Comparison of ENCODE assay signal across 2 cellular contexts in the genomic region with DNA sequence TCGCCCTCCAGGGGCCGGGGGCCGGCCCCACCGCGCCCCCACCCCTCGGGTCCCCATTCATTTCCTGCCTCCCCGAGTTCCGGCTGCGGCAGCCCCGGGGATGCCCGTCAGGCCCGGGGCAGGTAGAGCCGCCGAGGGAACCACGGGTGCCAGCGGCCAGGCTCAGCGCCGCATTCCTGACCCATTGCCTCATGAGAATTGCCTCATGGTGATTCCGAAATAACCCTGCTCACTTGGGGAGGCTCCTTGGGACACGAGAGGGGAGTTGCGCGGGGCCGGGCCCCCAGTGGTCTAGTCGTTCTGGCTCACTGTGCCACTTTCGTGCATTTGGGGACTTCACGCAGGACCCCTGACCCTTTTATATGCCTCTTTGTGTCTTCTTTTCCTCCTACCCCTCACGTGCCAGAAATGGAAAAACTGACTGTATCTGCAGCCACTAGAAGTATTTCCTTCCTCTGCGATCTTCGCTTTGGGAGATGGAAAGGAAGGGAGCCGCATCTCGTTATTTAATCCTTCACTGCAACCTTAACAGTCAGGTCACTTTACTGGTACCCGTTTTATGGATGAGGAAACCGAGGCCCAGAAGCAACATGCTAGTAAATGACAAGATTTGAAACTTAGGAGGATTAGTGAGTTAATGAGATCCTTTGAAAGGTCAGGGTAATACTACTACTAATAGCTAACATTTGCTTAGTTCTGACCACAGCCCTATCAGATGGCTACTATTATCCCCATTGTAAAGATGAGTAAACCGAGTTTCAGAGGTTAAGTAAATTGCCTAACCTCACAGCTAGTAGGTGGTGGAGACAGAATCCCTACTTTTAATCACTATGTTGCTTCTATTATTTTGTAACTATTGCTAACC.
TF ChIP-seq lines count a peak whose summit lies in the region.

No MANE protein-coding gene starts in this region.

TF ChIP-seq in GM12891, 5 proteins besides CTCF, POLR2A, EP300 and RAD21:
- TF ChIP-seq POU2F2 (IDR thresholded peaks at IDR 0.05; ENCODE audit: low read depth, low read length) (no peak), TAF1 (IDR thresholded peaks at IDR 0.05; ENCODE audit: low read depth, low read length) (no peak), POLR2AphosphoS5 (IDR thresholded peaks at IDR 0.05; ENCODE audit: low read depth, low read length) (no peak), SPI1 (IDR thresholded peaks at IDR 0.05; ENCODE audit: low read depth, low read length) (no peak), PAX5 (IDR thresholded peaks at IDR 0.05; ENCODE audit: insufficient read depth, low read length, severe bottlenecking) (no peak)

TF ChIP-seq in H1, 55 proteins besides CTCF, POLR2A, EP300 and RAD21 (continues in another document):
- TF ChIP-seq SIRT6 (IDR thresholded peaks at IDR 0.05; ENCODE audit: low read length) (no peak), NANOG (IDR thresholded peaks at IDR 0.05; ENCODE audit: insufficient read depth, low read depth, low read length, poor library complexity, severe bottlenecking) (no peak), JUN (IDR thresholded peaks at IDR 0.05; ENCODE audit: low read depth, low read length) (peak; percentile 77; the same call in 1 of the 2 replicates), BRCA1 (IDR thresholded peaks at IDR 0.05; ENCODE audit: low read depth, low read length) (no peak), BACH1 (IDR thresholded peaks at IDR 0.05; ENCODE audit: low read length) (no peak), HDAC6 (IDR thresholded peaks at IDR 0.05; ENCODE audit: low read depth, low read length) (no peak), CREB1 (IDR thresholded peaks at IDR 0.05) (no peak), KDM4A (IDR thresholded peaks at IDR 0.05; ENCODE audit: low read depth, low read length, severe bottlenecking) (no peak), RNF2 (IDR thresholded peaks at IDR 0.05; ENCODE audit: borderline replicate concordance, low read depth, low read length, missing control alignments, poor library complexity, severe bottlenecking) (no peak), RBBP5 (IDR thresholded peaks at IDR 0.05; ENCODE audit: borderline replicate concordance, low read depth, low read length) (0 out of 2 replicates have a peak, but pooled peaks have one; percentile 16), HDAC2 (IDR thresholded peaks at IDR 0.05; ENCODE audit: borderline replicate concordance in 1 of 2, low read depth in 2 of 2, low read length in 2 of 2) (peak in 1 of 2 experiments; percentile 54; a peak in 1 of 4 replicates), PHF8 (conservative IDR thresholded peaks at IDR 0.05; ENCODE audit: low read depth, low read length) (peak; percentile 38; the same call in 1 of the 2 replicates), RXRA (IDR thresholded peaks at IDR 0.05; ENCODE audit: insufficient read depth, low read depth, low read length) (no peak), GABPA (IDR thresholded peaks at IDR 0.05; ENCODE audit: borderline replicate concordance, insufficient read depth, low read length) (no peak), TBP (IDR thresholded peaks at IDR 0.05; ENCODE audit: low read depth, low read length) (no peak), SP4 (IDR thresholded peaks at IDR 0.05; ENCODE audit: low read length) (no peak), SAP30 (IDR thresholded peaks at IDR 0.05; ENCODE audit: insufficient read depth, insufficient replicate concordance, low read length) (no peak), E2F6 (IDR thresholded peaks at IDR 0.05) (no peak), USF2 (IDR thresholded peaks at IDR 0.05; ENCODE audit: low read length) (no peak), TCF12 (IDR thresholded peaks at IDR 0.05; ENCODE audit: low read depth, low read length) (no peak), EGR1 (IDR thresholded peaks at IDR 0.05; ENCODE audit: borderline replicate concordance, low read depth, low read length) (no peak), CHD1 (IDR thresholded peaks at IDR 0.05; ENCODE audit: low read depth, low read length) (no peak), SUZ12 (IDR thresholded peaks at IDR 0.05; ENCODE audit: low read length) (no peak), ASH2L (IDR thresholded peaks at IDR 0.05; ENCODE audit: low read length) (peak; percentile 28), GTF2F1 (IDR thresholded peaks at IDR 0.05; ENCODE audit: borderline replicate concordance, low read depth, low read length) (no peak), JUND (IDR thresholded peaks at IDR 0.05; ENCODE audit: low read length) (peak; percentile 80; the same call in 1 of the 2 replicates), SP1 (IDR thresholded peaks at IDR 0.05; ENCODE audit: low read depth, low read length) (no peak), CBX8 (IDR thresholded peaks at IDR 0.05; ENCODE audit: borderline replicate concordance, low read depth, low read length) (no peak), KDM5A (IDR thresholded peaks at IDR 0.05; ENCODE audit: low read length) (no peak), KDM1A (IDR thresholded peaks at IDR 0.05; ENCODE audit: borderline replicate concordance, low read length) (peak; percentile 96), ZNF274 (IDR thresholded peaks at IDR 0.05; ENCODE audit: borderline replicate concordance, extremely low read depth, low read length) (no peak), EZH2 (IDR thresholded peaks at IDR 0.05; ENCODE audit: low read depth, low read length, severe bottlenecking) (no peak), POLR2AphosphoS5 (IDR thresholded peaks at IDR 0.05; ENCODE audit: low read depth, low read length) (no peak; the same call in 1 of the 2 replicates), BCL11A (IDR thresholded peaks at IDR 0.05; ENCODE audit: low read depth in 2 of 2, low read length in 2 of 2) (no peak), SIN3A (conservative IDR thresholded peaks at IDR 0.05 in 1 of 2, IDR thresholded peaks at IDR 0.05 in 1 of 2; ENCODE audit: low read depth in 1 of 2, low read length in 2 of 2) (0 out of 4 replicates have a peak, but pooled peaks of 1 of the 2 experiments have one; percentile 57), YY1 (IDR thresholded peaks at IDR 0.05; ENCODE audit: low read depth, low read length) (peak; percentile 12; the same call in 1 of the 2 replicates), TEAD4 (IDR thresholded peaks at IDR 0.05; ENCODE audit: low read depth, low read length) (peak; percentile 83), SRF (IDR thresholded peaks at IDR 0.05; ENCODE audit: low read depth, low read length) (no peak), ATF3 (IDR thresholded peaks at IDR 0.05; ENCODE audit: insufficient read depth, low read depth, low read length) (no peak), CEBPB (IDR thresholded peaks at IDR 0.05; ENCODE audit: low read depth, low read length) (peak; percentile 63), TAF1 (IDR thresholded peaks at IDR 0.05; ENCODE audit: low read depth, low read length) (0 out of 2 replicates have a peak, but pooled peaks have one; percentile 9), CTBP2 (IDR thresholded peaks at IDR 0.05; ENCODE audit: borderline replicate concordance, insufficient read depth, insufficient read length, low read length) (no peak), POU5F1 (IDR thresholded peaks at IDR 0.05; ENCODE audit: low read depth, low read length) (no peak), MAFK (IDR thresholded peaks at IDR 0.05; ENCODE audit: low read depth, low read length) (no peak), CHD2 (IDR thresholded peaks at IDR 0.05; ENCODE audit: low read length) (no peak), SP2 (IDR thresholded peaks at IDR 0.05; ENCODE audit: low read length) (no peak), CHD7 (IDR thresholded peaks at IDR 0.05; ENCODE audit: insufficient replicate concordance, low read length) (no peak), RFX5 (IDR thresholded peaks at IDR 0.05; ENCODE audit: borderline replicate concordance, low read depth, low read length) (no peak)
- TF ChIP-seq, protein P1, sequence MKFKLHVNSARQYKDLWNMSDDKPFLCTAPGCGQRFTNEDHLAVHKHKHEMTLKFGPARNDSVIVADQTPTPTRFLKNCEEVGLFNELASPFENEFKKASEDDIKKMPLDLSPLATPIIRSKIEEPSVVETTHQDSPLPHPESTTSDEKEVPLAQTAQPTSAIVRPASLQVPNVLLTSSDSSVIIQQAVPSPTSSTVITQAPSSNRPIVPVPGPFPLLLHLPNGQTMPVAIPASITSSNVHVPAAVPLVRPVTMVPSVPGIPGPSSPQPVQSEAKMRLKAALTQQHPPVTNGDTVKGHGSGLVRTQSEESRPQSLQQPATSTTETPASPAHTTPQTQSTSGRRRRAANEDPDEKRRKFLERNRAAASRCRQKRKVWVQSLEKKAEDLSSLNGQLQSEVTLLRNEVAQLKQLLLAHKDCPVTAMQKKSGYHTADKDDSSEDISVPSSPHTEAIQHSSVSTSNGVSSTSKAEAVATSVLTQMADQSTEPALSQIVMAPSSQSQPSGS (IDR thresholded peaks at IDR 0.05; ENCODE audit: low read length), result no peak
- TF ChIP-seq, protein P2, sequence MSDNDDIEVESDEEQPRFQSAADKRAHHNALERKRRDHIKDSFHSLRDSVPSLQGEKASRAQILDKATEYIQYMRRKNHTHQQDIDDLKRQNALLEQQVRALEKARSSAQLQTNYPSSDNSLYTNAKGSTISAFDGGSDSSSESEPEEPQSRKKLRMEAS (IDR thresholded peaks at IDR 0.05), result peak; percentile 37; the same call in 1 of the 2 replicates
